In genomic region chr22:17638432-17639237, GRCh38 we compare ENCODE assay signal across 1 cellular context.
TF ChIP-seq lines count a peak whose summit lies in the region.

Gene BCL2L13 (plus strand): TSS chr22:17638757. CDS start chr22:17655712, 16,955 bp downstream.

TF ChIP-seq in K562, 482 proteins besides CTCF, POLR2A, EP300 and RAD21 (continued from another document and continues in another):
- TF ChIP-seq RUNX1 (IDR thresholded peaks at IDR 0.05; ENCODE audit: low read depth) (no peak), FOXM1 (IDR thresholded peaks at IDR 0.05; ENCODE audit: low read depth) (0 out of 2 replicates have a peak, but pooled peaks have one; percentile 31), FOXM1 (CRISPR knock-in tag; IDR thresholded peaks at IDR 0.05; ENCODE audit: low read depth) (peak; percentile 77; the same call in 1 of the 2 replicates), PURB (CRISPR knock-in tag; IDR thresholded peaks at IDR 0.05; ENCODE audit: low read depth) (no peak), ARID1B (IDR thresholded peaks at IDR 0.05) (peak; percentile 66), PHB (CRISPR knock-in tag; IDR thresholded peaks at IDR 0.05) (no peak; the same call in 1 of the 2 replicates), SMAD1 (IDR thresholded peaks at IDR 0.05; ENCODE audit: low read depth, low read length, partially characterized antibody) (peak; percentile 17), HIVEP1 (CRISPR knock-in tag; IDR thresholded peaks at IDR 0.05) (0 out of 2 replicates have a peak, but pooled peaks have one; percentile 41), MECOM (CRISPR knock-in tag; IDR thresholded peaks at IDR 0.05) (no peak), BRCA1 (IDR thresholded peaks at IDR 0.05) (no peak), BRCA1 (CRISPR knock-in tag; IDR thresholded peaks at IDR 0.05) (0 out of 2 replicates have a peak, but pooled peaks have one; percentile 88), CBFB (CRISPR knock-in tag; IDR thresholded peaks at IDR 0.05) (no peak; the same call in 1 of the 2 replicates), ZNF239 (CRISPR knock-in tag; IDR thresholded peaks at IDR 0.05) (no peak), ZFP30 (CRISPR knock-in tag; IDR thresholded peaks at IDR 0.05; ENCODE audit: borderline replicate concordance) (no peak), TAF9B (IDR thresholded peaks at IDR 0.05; ENCODE audit: partially characterized antibody) (peak; percentile 100), ZFX (CRISPR knock-in tag; IDR thresholded peaks at IDR 0.05) (peak; percentile 93), ZNF197 (CRISPR knock-in tag; IDR thresholded peaks at IDR 0.05; ENCODE audit: low read depth) (peak; percentile 35; the same call in 1 of the 2 replicates), ATF3 (IDR thresholded peaks at IDR 0.05) (peak; percentile 98), ATF3 (CRISPR knock-in tag; conservative IDR thresholded peaks at IDR 0.05) (peak; percentile 99), MIER1 (IDR thresholded peaks at IDR 0.05; ENCODE audit: low read depth) (no peak), HDAC2 (IDR thresholded peaks at IDR 0.05) (no peak; the same call in 1 of the 2 replicates), MEIS2 (IDR thresholded peaks at IDR 0.05; ENCODE audit: partially characterized antibody) (peak; percentile 56), L3MBTL2 (IDR thresholded peaks at IDR 0.05) (peak; percentile 82), MITF (IDR thresholded peaks at IDR 0.05) (no peak), NCOA1 (IDR thresholded peaks at IDR 0.05; ENCODE audit: low read depth) (peak; percentile 76), TFAP4 (CRISPR knock-in tag; IDR thresholded peaks at IDR 0.05; ENCODE audit: borderline replicate concordance) (peak; percentile 94; the same call in 1 of the 2 replicates), FOXP1 (CRISPR knock-in tag; IDR thresholded peaks at IDR 0.05) (peak; percentile 80), LARP7 (IDR thresholded peaks at IDR 0.05) (0 out of 2 replicates have a peak, but pooled peaks have one; percentile 29), ZNF431 (CRISPR knock-in tag; IDR thresholded peaks at IDR 0.05) (no peak; the same call in 1 of the 2 replicates), CHAMP1 (IDR thresholded peaks at IDR 0.05) (no peak; the same call in 1 of the 2 replicates), ZNF511 (CRISPR knock-in tag; IDR thresholded peaks at IDR 0.05) (peak; percentile 91), CTCFL (IDR thresholded peaks at IDR 0.05; ENCODE audit: borderline replicate concordance, insufficient read depth, low read depth, low read length, poor library complexity, severe bottlenecking) (peak; percentile 43), FOXP4 (CRISPR knock-in tag; IDR thresholded peaks at IDR 0.05; ENCODE audit: borderline replicate concordance) (peak; percentile 60; the same call in 1 of the 2 replicates), ZBTB12 (CRISPR knock-in tag; IDR thresholded peaks at IDR 0.05) (peak; percentile 85), FOSL1 (tag; conservative IDR thresholded peaks at IDR 0.05) (peak; percentile 88), POLR2H (tag; IDR thresholded peaks at IDR 0.05; ENCODE audit: low read depth) (peak; percentile 97), ZNF778 (CRISPR knock-in tag; IDR thresholded peaks at IDR 0.05) (no peak), ZNF274 (IDR thresholded peaks at IDR 0.05; ENCODE audit: borderline replicate concordance, low read depth, low read length) (no peak), SUPT5H (IDR thresholded peaks at IDR 0.05) (peak; percentile 99), SIN3A (IDR thresholded peaks at IDR 0.05; ENCODE audit: borderline replicate concordance in 2 of 2, control insufficient read depth in 1 of 2, low read depth in 2 of 2, low read length in 2 of 2) (peak; percentile 47 to 53; a peak in 2 of 4 replicates), ZNF280B (CRISPR knock-in tag; IDR thresholded peaks at IDR 0.05) (no peak), ZC3H11A (IDR thresholded peaks at IDR 0.05; ENCODE audit: low read depth, low read length) (peak; percentile 12; the same call in 1 of the 2 replicates), CUX1 (CRISPR knock-in tag; IDR thresholded peaks at IDR 0.05) (no peak), KLF10 (CRISPR knock-in tag; IDR thresholded peaks at IDR 0.05) (0 out of 2 replicates have a peak, but pooled peaks have one; percentile 36), IFI16 (CRISPR knock-in tag; IDR thresholded peaks at IDR 0.05) (no peak), ZNF707 (CRISPR knock-in tag; conservative IDR thresholded peaks at IDR 0.05) (no peak)
